ENCODE assay signal across 1 cellular context in the genomic region with DNA sequence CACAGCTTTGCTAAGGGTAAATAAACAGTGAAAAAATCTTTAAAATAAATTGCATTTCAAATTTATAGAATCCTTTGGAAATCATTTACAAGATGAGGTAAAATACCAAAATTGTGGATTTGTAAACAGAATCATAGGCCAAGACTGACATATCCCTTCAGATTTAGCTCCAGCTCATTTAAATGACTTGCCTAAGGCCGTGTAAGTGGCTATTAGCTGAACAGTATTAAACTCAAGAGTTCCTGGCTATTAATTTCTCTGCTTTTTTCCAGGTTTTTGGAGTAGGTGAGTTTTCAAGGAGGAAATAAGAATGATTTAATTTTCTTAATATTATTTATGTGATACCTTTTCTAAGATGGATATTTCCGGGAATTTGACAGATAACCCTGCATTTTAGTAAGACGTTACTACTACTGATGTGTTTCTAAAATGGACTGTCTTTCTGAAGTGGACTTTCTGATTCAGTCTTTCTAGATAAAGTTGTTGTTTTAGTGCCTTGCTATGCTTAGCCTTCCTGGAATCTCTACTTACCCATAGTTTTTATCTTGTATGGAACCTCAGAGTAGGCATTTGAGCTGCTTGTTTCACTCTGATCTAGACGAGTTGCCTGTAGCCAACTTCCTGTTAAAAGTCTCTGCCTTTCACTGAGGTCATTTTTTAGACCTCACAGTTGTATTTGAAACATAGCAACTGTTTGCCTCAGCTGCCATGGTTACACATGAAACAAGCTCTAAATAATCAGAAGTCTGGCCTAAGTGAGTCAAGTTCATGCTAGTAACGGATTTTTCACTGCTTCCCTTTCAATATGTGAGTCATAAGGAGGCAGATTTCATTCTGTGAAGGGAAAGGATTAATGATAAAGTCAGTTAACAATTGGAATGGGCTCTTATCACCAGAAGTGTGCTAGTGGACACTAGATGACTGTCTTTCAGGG.
A peak's percentile ranks its signal among the peaks of the same experiment; 100 is the strongest.
TF ChIP-seq lines count a peak whose summit lies in the region.

No MANE protein-coding gene starts in this region.

TF ChIP-seq in endothelial cell of umbilical vein, 7 proteins besides CTCF, POLR2A, EP300 and RAD21 (continued from another document):
- TF ChIP-seq MYC (IDR thresholded peaks at IDR 0.05; ENCODE audit: low read depth, low read length) (no peak), GATA2 (IDR thresholded peaks at IDR 0.05; ENCODE audit: insufficient read depth, insufficient read length, low read depth, low read length) (peak; percentile 64)
